In the genomic region with DNA sequence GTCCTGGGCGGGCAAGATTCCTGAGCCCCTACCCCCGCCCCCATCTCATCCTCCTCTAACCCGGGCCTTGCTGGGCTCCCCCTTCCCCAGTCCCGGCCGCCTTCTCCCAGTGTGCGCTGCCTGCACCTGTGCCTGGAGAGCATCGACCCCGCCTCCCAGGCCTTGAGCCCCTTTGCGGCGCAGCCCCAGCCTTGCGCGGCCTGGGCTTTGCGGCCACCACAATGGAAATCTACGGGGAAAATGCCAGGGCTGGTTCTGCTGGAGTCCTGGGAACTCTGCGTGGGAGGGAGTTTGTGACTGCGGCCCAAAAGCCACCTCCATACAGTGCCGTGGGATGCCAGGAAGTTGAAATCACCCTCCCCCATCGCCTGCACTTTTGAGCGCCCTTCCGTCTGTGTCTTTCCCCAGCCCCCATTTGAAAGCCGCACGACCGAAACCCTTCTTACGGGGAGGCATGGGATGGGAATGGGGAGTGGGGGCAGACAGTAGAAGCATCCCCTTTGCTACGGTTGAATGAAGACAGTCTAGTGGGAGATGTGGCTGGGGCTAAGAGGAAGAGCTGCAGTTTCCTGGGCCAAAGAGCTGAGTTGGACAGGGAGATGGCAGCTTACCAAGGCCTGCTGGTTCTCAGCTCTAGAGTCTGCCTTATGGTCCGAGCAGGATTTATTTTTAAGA, we compare ENCODE assay signal across 1 cellular context.
TF ChIP-seq lines count a peak whose summit lies in the region.

No MANE protein-coding gene starts in this region.

TF ChIP-seq in endothelial cell of umbilical vein, 7 proteins besides CTCF, POLR2A, EP300 and RAD21:
- TF ChIP-seq POLR2AphosphoS5 (IDR thresholded peaks at IDR 0.05; ENCODE audit: insufficient read depth, low read depth, low read length) (no peak), JUN (IDR thresholded peaks at IDR 0.05; ENCODE audit: borderline replicate concordance, insufficient read depth, insufficient read length, low read depth) (no peak), FOS (IDR thresholded peaks at IDR 0.05; ENCODE audit: borderline replicate concordance, insufficient read depth, low read length) (no peak), EZH2 (IDR thresholded peaks at IDR 0.05; ENCODE audit: borderline replicate concordance, low read depth, low read length, severe bottlenecking) (no peak), GATA2 (IDR thresholded peaks at IDR 0.05; ENCODE audit: insufficient read depth, insufficient read length, low read depth, low read length) (no peak), MYC (IDR thresholded peaks at IDR 0.05; ENCODE audit: low read depth, low read length) (no peak)
- TF ChIP-seq, protein P1, sequence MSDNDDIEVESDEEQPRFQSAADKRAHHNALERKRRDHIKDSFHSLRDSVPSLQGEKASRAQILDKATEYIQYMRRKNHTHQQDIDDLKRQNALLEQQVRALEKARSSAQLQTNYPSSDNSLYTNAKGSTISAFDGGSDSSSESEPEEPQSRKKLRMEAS (IDR thresholded peaks at IDR 0.05; ENCODE audit: insufficient read depth, insufficient read length) = no peak
